ENCODE assay signal across 25 cellular contexts in the genomic region with DNA sequence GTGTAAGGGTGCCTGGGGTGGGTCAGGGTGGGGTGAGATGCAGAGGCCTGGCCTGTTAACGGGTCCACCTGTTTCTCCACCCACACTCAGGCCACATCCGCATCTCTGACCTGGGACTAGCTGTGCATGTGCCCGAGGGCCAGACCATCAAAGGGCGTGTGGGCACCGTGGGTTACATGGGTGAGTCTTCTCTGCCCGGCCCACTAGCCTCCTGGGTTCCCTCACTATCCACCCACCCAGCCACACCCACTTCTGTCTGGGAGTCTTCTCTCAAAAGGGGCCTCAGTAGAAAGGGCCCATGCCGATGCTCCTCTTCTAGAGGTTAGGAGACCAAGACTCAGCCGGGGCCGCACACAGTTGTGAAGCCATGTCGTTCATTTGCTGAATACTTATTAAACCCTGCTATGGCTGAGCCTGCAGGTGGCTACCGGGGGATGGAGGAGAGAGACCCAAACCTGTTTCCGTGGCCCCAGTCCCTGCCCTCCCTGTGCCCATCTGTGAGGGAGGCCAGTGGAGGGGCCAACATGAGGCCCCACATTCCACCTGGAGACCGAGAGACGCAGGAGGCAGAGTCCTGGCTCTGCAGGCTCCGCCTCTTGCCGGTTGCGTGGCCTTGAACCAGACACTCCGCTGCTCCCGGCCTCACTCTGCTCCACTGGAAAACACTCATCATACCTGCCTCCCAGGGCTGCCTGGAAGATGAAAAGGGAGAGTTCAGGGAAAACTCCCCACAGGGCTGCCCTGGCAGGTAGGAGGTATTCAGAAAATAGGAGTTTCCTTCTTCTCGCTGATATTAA. TPM values are rescaled to one million over a fixed set of nuclear protein-coding genes. Genes with fewer than 3 reads are reported as not detected.
DNase-seq lines count a peak whose midpoint lies in the region; ATAC-seq, FAIRE-seq and TF ChIP-seq lines count a peak whose summit lies in the region.
"Had no signal": no experiment of that assay in that cellular context is flagged by ENCODE, and none has a peak within 500 bp of the region (broad histone marks: within the 10 kb centered on the region; RNA-seq: fewer than 3 reads in every experiment).

No MANE protein-coding gene starts in this region.

- no peak for FAIRE-seq in A549 (lab: Jason Lieb, UNC)
- FAIRE-seq: D721Med, GM18507 had no signal

- no peak for TF ChIP-seq RAD21 in A549 (conservative IDR thresholded peaks at IDR 0.05 in 1 of 2, IDR thresholded peaks at IDR 0.05 in 1 of 2)

- no peak for ATAC-seq in activated CD4-positive, alpha-beta T cell treated with anti-CD3 and anti-CD28 coated beads for 36 hours
- ATAC-seq in A549 (no peak; a peak in 1 of 6 replicates), HG02852 (IDR thresholded peaks at IDR 0.05; ENCODE audit: unreplicated experiment) (no peak), GM18511 (IDR thresholded peaks at IDR 0.05; ENCODE audit: unreplicated experiment) (no peak)
- no peak for ATAC-seq in central memory CD8-positive, alpha-beta T cell (replicated peaks; ENCODE audit: extremely low read depth, poor library complexity, severe bottlenecking)
- ATAC-seq: body of pancreas, HCT116, heart left ventricle, upper lobe of right lung had no signal

- no peaks in the 10 kb centered on the region for H3K9me3 ChIP-seq in A549
- H3K9me3 ChIP-seq: body of pancreas, heart left ventricle, left ventricle myocardium inferior, upper lobe of right lung had no signal

- no peak for TF ChIP-seq EP300 in A549 (IDR thresholded peaks at IDR 0.05)

- no peaks in the 10 kb centered on the region for H3K4me1 ChIP-seq in A549
- H3K4me1 ChIP-seq: body of pancreas had no signal

- POLR2A ChIA-PET in activated CD4-positive, alpha-beta T cell treated with anti-CD3 and anti-CD28 coated beads for 36 hours (lab: Charles Lee), result interaction anchor here (0.6 to 1.5 kb wide), 9 partner anchors 8 to 300 kb away, joined by 3 to 9 read pairs (median 3); a partner anchor contains a TSS
- POLR2A ChIA-PET in A549 (lab: Yijun Ruan, JAX), result no interaction called here

- CTCF ChIA-PET in activated CD4-positive, alpha-beta T cell treated with anti-CD3 and anti-CD28 coated beads for 36 hours (lab: Charles Lee), result interaction anchor here (0.7 to 12.6 kb wide), 8 partner anchors 9 to 83 kb away, joined by 3 to 131 read pairs (median 4); no protein-coding TSS in a partner anchor
- CTCF ChIA-PET in A549 (lab: Yijun Ruan, JAX), result interaction anchor here (1.0 to 36.0 kb wide), 6 partner anchors 11 to 117 kb away, joined by 3 to 871 read pairs (median 77); a partner anchor contains a TSS

- no peak overlapping the region for H3K4me2 ChIP-seq in A549
- H3K4me2 ChIP-seq: smooth muscle cell had no signal

- TF ChIP-seq CTCF in A549 (IDR thresholded peaks at IDR 0.05) (no peak), NB4 (IDR thresholded peaks at IDR 0.05; ENCODE audit: low read depth, low read length) (no peak)

- no peak for DNase-seq in activated CD4-positive, alpha-beta T cell treated with anti-CD3 and anti-CD28 coated beads for 36 hours
- DNase-seq in activated CD4-positive, alpha-beta T cell treated with anti-CD3 and anti-CD28 coated beads, Interleukin-2, amount 50 U/mL, for 4 hours, result no peak
- DNase-seq in A549 (ENCODE audit: low read depth in 1 of 2, low spot score in 1 of 2), result no peak
- DNase-seq in NB4 (ENCODE audit: low read depth), result peak; percentile 1
- DNase-seq in central memory CD8-positive, alpha-beta T cell (ENCODE audit: low spot score in 2 of 2), result no peak
- no peak for DNase-seq in GF-D8 (lab: John Stamatoyannopoulos, UW)
- DNase-seq: AML-193, body of pancreas, EL, heart left ventricle, left ventricle myocardium inferior, midbrain, NCI-H1436, NCI-H526, upper lobe of right lung had no signal

- H3K4me3 ChIP-seq in A549, result no peak overlapping the region
- H3K4me3 ChIP-seq in NB4 (ENCODE audit: low read depth, low read length), result no peak overlapping the region
- H3K4me3 ChIP-seq: body of pancreas, coronary artery, heart left ventricle, left ventricle myocardium inferior, smooth muscle cell, upper lobe of right lung had no signal

- intact Hi-C loops in activated CD4-positive, alpha-beta T cell treated with anti-CD3 and anti-CD28 coated beads for 36 hours (cut with DNase I, micrococcal nuclease), result loop anchor here in 1 of 2 experiments (5.0 kb wide), 1 partner anchor 772 kb away; no protein-coding TSS in a partner anchor

- no peak overlapping the region for H3K4me3 Mint-ChIP-seq in activated CD4-positive, alpha-beta T cell treated with anti-CD3 and anti-CD28 coated beads for 36 hours
- peak overlapping the region; percentile 80 for H3K4me3 Mint-ChIP-seq in central memory CD8-positive, alpha-beta T cell
- H3K4me3 Mint-ChIP-seq: neural crest cell had no signal

- H3K27me3 Mint-ChIP-seq in activated CD4-positive, alpha-beta T cell treated with anti-CD3 and anti-CD28 coated beads for 36 hours, result no peaks in the 10 kb centered on the region
- H3K27me3 Mint-ChIP-seq in central memory CD8-positive, alpha-beta T cell, result no peaks in the 10 kb centered on the region

- WGBS in A549 (ENCODE audit: missing lambda C conversion rate), result 88% methylated on average over 19 of the region's 20 CpGs

- H3K4me1 Mint-ChIP-seq in activated CD4-positive, alpha-beta T cell treated with anti-CD3 and anti-CD28 coated beads for 36 hours, result peaks cover 85% of the 10 kb centered on the region
- H3K4me1 Mint-ChIP-seq in central memory CD8-positive, alpha-beta T cell, result peaks cover 55% of the 10 kb centered on the region
- H3K4me1 Mint-ChIP-seq: neural crest cell had no signal

- TF ChIP-seq POLR2A in A549 (IDR thresholded peaks at IDR 0.05; ENCODE audit: low read length) (no peak), NB4 (IDR thresholded peaks at IDR 0.05; ENCODE audit: extremely low read depth, insufficient read length) (no peak)

- H3K36me3 Mint-ChIP-seq in activated CD4-positive, alpha-beta T cell treated with anti-CD3 and anti-CD28 coated beads for 36 hours (ENCODE audit: low read depth), result peaks cover 77% of the 10 kb centered on the region
- peaks cover 82% of the 10 kb centered on the region for H3K36me3 Mint-ChIP-seq in central memory CD8-positive, alpha-beta T cell (ENCODE audit: insufficient read depth)

- no peaks in the 10 kb centered on the region for H3K9me3 Mint-ChIP-seq in activated CD4-positive, alpha-beta T cell treated with anti-CD3 and anti-CD28 coated beads for 36 hours (ENCODE audit: low read depth)
- H3K9me3 Mint-ChIP-seq in central memory CD8-positive, alpha-beta T cell, result no peaks in the 10 kb centered on the region
- H3K9me3 Mint-ChIP-seq: neural crest cell had no signal

- H3K27ac Mint-ChIP-seq in activated CD4-positive, alpha-beta T cell treated with anti-CD3 and anti-CD28 coated beads for 36 hours, result peak overlapping the region; percentile 89
- no peak overlapping the region for H3K27ac Mint-ChIP-seq in central memory CD8-positive, alpha-beta T cell (ENCODE audit: low read depth)

- no peak overlapping the region; a peak in 1 of 6 replicates for H3K27ac ChIP-seq in A549
- H3K27ac ChIP-seq: 22Rv1, body of pancreas, coronary artery, heart left ventricle, left ventricle myocardium inferior, upper lobe of right lung had no signal

TF ChIP-seq in A549, 52 proteins besides CTCF, POLR2A, EP300 and RAD21 (continues in another document):
- TF ChIP-seq CBX8 (IDR thresholded peaks at IDR 0.05), result no peak

RNA-seq across cellular contexts. Expression of a gene that starts 8.7 kb away (rescaled TPM):
- total RNA-seq in activated CD4-positive, alpha-beta T cell treated with anti-CD3 and anti-CD28 coated beads for 36 hours, result 100 to 1,000 TPM; 110 to 141 TPM
- polyA plus RNA-seq in A549 (2011; rRNA removed) (16.5 and 20.1 TPM in 2 replicates), A549 (2017; fragmentation: RNase III; extraction: RNeasy Plus Mini Kit Qiagen cat#74134 plus additional on column Dnase treatment) (26.3 to 28.8 TPM (median 26.8 TPM) in 3 replicates)
- polyA plus RNA-seq in A549 (2012; cell fraction: cytosol; rRNA removed), result 37.0 and 37.1 TPM in 2 replicates
- 34.5 and 40.9 TPM in 2 replicates for polyA plus RNA-seq in A549 (2012; cell fraction: nucleus; rRNA removed)
- polyA minus RNA-seq in A549 (2011; rRNA and poly(A)+ RNA removed), result 21.1 and 30.2 TPM in 2 replicates

RNA-seq across cellular contexts. Expression of a gene that starts 11.5 kb away (rescaled TPM):
- total RNA-seq in activated CD4-positive, alpha-beta T cell treated with anti-CD3 and anti-CD28 coated beads for 36 hours, result 10 to 100 TPM; 12.3 to 13.0 TPM
- polyA plus RNA-seq in A549 (2011; rRNA removed), result 1.8 and 2.2 TPM in 2 replicates
- polyA plus RNA-seq in A549 (2012; cell fraction: cytosol; rRNA removed), result 25.9 and 43.4 TPM in 2 replicates
- polyA plus RNA-seq in A549 (2012; cell fraction: nucleus; rRNA removed), result 39.8 and 85.8 TPM in 2 replicates
- 11.0 to 12.1 TPM (median 11.2 TPM) in 3 replicates for polyA plus RNA-seq in A549 (2017; fragmentation: RNase III; extraction: RNeasy Plus Mini Kit Qiagen cat#74134 plus additional on column Dnase treatment)
- polyA minus RNA-seq in A549 (2011; rRNA and poly(A)+ RNA removed), result 0.58 and 0.95 TPM in 2 replicates

RNA-seq across cellular contexts. Expression of a gene that starts 25.8 kb away (rescaled TPM):
- total RNA-seq in activated CD4-positive, alpha-beta T cell treated with anti-CD3 and anti-CD28 coated beads for 36 hours, result 1 to 10 TPM; 3.4 to 4.9 TPM
- 5.3 TPM in 2 replicates for polyA plus RNA-seq in A549 (2011; rRNA removed)
- 18.4 and 25.5 TPM in 2 replicates for polyA plus RNA-seq in A549 (2012; cell fraction: cytosol; rRNA removed)
- 16.0 and 36.1 TPM in 2 replicates for polyA plus RNA-seq in A549 (2012; cell fraction: nucleus; rRNA removed)
- 14.3 to 15.5 TPM (median 14.5 TPM) in 3 replicates for polyA plus RNA-seq in A549 (2017; fragmentation: RNase III; extraction: RNeasy Plus Mini Kit Qiagen cat#74134 plus additional on column Dnase treatment)
- polyA minus RNA-seq in A549 (2011; rRNA and poly(A)+ RNA removed), result 2.2 and 2.8 TPM in 2 replicates
- total RNA-seq: left ventricle myocardium inferior had no signal

RNA-seq across cellular contexts. Expression of a gene that starts 34.7 kb away (rescaled TPM):
- not detected for total RNA-seq in activated CD4-positive, alpha-beta T cell treated with anti-CD3 and anti-CD28 coated beads for 36 hours
- polyA plus RNA-seq in A549 (2011; rRNA removed) (not detected in 2 replicates), A549 (2017; fragmentation: RNase III; extraction: RNeasy Plus Mini Kit Qiagen cat#74134 plus additional on column Dnase treatment) (not detected in 3 replicates)
- 0.11 TPM in 1 of 2 replicates, not detected in the other for polyA plus RNA-seq in A549 (2012; cell fraction: cytosol; rRNA removed)
- not detected in 2 replicates for polyA plus RNA-seq in A549 (2012; cell fraction: nucleus; rRNA removed)
- polyA minus RNA-seq in A549 (2011; rRNA and poly(A)+ RNA removed), result not detected in 2 replicates
- total RNA-seq: body of pancreas, heart left ventricle, left ventricle myocardium inferior, neural crest cell, RPMI7951, smooth muscle cell, upper lobe of right lung had no signal
- polyA plus RNA-seq: heart left ventricle, smooth muscle cell had no signal

RNA-seq across cellular contexts. Expression of a gene that starts 38.3 kb away (rescaled TPM):
- total RNA-seq in activated CD4-positive, alpha-beta T cell treated with anti-CD3 and anti-CD28 coated beads for 36 hours, result 10 to 100 TPM; 29.5 to 41.2 TPM
- polyA plus RNA-seq in A549 (2011; rRNA removed), result 32.6 and 47.7 TPM in 2 replicates
- polyA plus RNA-seq in A549 (2012; cell fraction: cytosol; rRNA removed), result 33.1 and 34.4 TPM in 2 replicates
- 374 and 488 TPM in 2 replicates for polyA plus RNA-seq in A549 (2012; cell fraction: nucleus; rRNA removed)
- 92.4 to 118 TPM (median 107 TPM) in 3 replicates for polyA plus RNA-seq in A549 (2017; fragmentation: RNase III; extraction: RNeasy Plus Mini Kit Qiagen cat#74134 plus additional on column Dnase treatment)
- polyA minus RNA-seq in A549 (2011; rRNA and poly(A)+ RNA removed), result 50.2 and 52.4 TPM in 2 replicates
